In genomic region chr1:62438163-62438562, GRCh38 we compare ENCODE assay signal across 8 cellular contexts. TPM values are rescaled to one million over a fixed set of nuclear protein-coding genes. Genes with fewer than 3 reads are reported as not detected.
DNase-seq lines count a peak whose midpoint lies in the region; ATAC-seq, FAIRE-seq and TF ChIP-seq lines count a peak whose summit lies in the region.

No MANE protein-coding gene starts in this region.

- ATAC-seq in HG03139 (IDR thresholded peaks at IDR 0.05; ENCODE audit: unreplicated experiment) = no peak

- TF ChIP-seq CTCF in bronchial epithelial cell (IDR thresholded peaks at IDR 0.05; ENCODE audit: insufficient read depth, low read length, severe bottlenecking) = no peak

- intact Hi-C loops in head of caudate nucleus (cut with DNase I) = no loop called here

- H3K27me3 ChIP-seq in bronchial epithelial cell (ENCODE audit: control insufficient read depth, insufficient read depth, low read length) = no peaks in the 10 kb centered on the region
- no peaks in the 10 kb centered on the region for H3K27me3 ChIP-seq in mucosa of stomach (ENCODE audit: control insufficient read depth, insufficient read depth, low read length)

- peak overlapping the region; percentile 100 for H3K9ac ChIP-seq in mucosa of stomach (ENCODE audit: low read length)

- peaks cover 12% of the 10 kb centered on the region for H3K4me1 ChIP-seq in mucosa of stomach (ENCODE audit: control insufficient read depth, insufficient read depth, low read length)

- no peak overlapping the region for H3K27ac ChIP-seq in substantia nigra (ENCODE audit: low read depth, low read length, poor library complexity, severe bottlenecking)

- peak overlapping the region; percentile 85 for H3K4me3 ChIP-seq in bronchial epithelial cell (ENCODE audit: low read depth, low read length)
- peak overlapping the region; percentile 91 for H3K4me3 ChIP-seq in mucosa of stomach (ENCODE audit: low read length)

- H3K9me3 ChIP-seq in mucosa of stomach (ENCODE audit: control insufficient read depth, low read length) = no peaks in the 10 kb centered on the region

- peak; percentile 15 to 57 (median 26) for DNase-seq in NCI-H1417 (lab: John Stamatoyannopoulos, UW)
- DNase-seq in NCI-H1417 treated with DMSO at 0.1 percent for 48 hours (lab: John Stamatoyannopoulos, UW) = no peak
- DNase-seq in NCI-H128 (lab: John Stamatoyannopoulos, UW; ENCODE audit: unreplicated experiment) = peak; percentile 13
- DNase-seq in bronchial epithelial cell (ENCODE audit: low read depth) = no peak
- no peak for DNase-seq in substantia nigra (lab: John Stamatoyannopoulos, UW)
- no peak for DNase-seq in head of caudate nucleus

- FAIRE-seq in bronchial epithelial cell (lab: Jason Lieb, UNC) = no peak

- H3K36me3 ChIP-seq in bronchial epithelial cell (ENCODE audit: control insufficient read depth, insufficient read depth, low read length) (no peaks in the 10 kb centered on the region), mucosa of stomach (ENCODE audit: control insufficient read depth, insufficient read depth, low read length) (no peaks in the 10 kb centered on the region)

RNA-seq across cellular contexts. Expression of gene USP1, which starts 1.3 kb away (rescaled TPM):
- 23.7 and 25.3 TPM in 2 replicates for total RNA-seq in bronchial epithelial cell

Comparison
In these comparisons a context has a peak if more than half of its experiments do, and no peak if none do; other contexts are left out.
1. DNase-seq: peak in NCI-H1417 (3 of 3) and NCI-H128 (single experiment); none in NCI-H1417 treated with DMSO at 0.1 percent for 48 hours (single experiment), bronchial epithelial cell (single experiment), substantia nigra (0 of 49) and head of caudate nucleus (0 of 42).